In genomic region chr19:18291590-18292459, GRCh38 we compare ENCODE assay signal across 1 cellular context.
TF ChIP-seq lines count a peak whose summit lies in the region.

No MANE protein-coding gene starts in this region.

TF ChIP-seq in HepG2, 621 proteins besides CTCF, POLR2A, EP300 and RAD21 (continued from another document and continues in another):
- TF ChIP-seq SOX13 (IDR thresholded peaks at IDR 0.05) (no peak), SOX13 (CRISPR knock-in tag; conservative IDR thresholded peaks at IDR 0.05 in 1 of 2, IDR thresholded peaks at IDR 0.05 in 1 of 2) (peak in 1 of 2 experiments; percentile 41; a peak in 2 of 4 replicates), ZNF350 (CRISPR knock-in tag; IDR thresholded peaks at IDR 0.05; ENCODE audit: borderline replicate concordance, low read depth) (no peak), TEAD2 (CRISPR knock-in tag; IDR thresholded peaks at IDR 0.05) (no peak), ZBTB7B (CRISPR knock-in tag; IDR thresholded peaks at IDR 0.05) (peak; percentile 71; the same call in 1 of the 2 replicates), GABPB1 (CRISPR knock-in tag; IDR thresholded peaks at IDR 0.05) (peak; percentile 77; the same call in 1 of the 2 replicates), HDAC6 (IDR thresholded peaks at IDR 0.05; ENCODE audit: low read depth, low read length) (no peak), XRCC5 (optimal IDR thresholded peaks at IDR 0.05; ENCODE audit: low read length) (peak; percentile 32), TRIM24 (CRISPR knock-in tag; IDR thresholded peaks at IDR 0.05) (no peak), DNMT1 (CRISPR knock-in tag; IDR thresholded peaks at IDR 0.05) (no peak), MED1 (CRISPR knock-in tag; IDR thresholded peaks at IDR 0.05) (peak; percentile 17; the same call in 1 of the 2 replicates), STAG1 (CRISPR knock-in tag; IDR thresholded peaks at IDR 0.05) (no peak), ZBTB46 (CRISPR knock-in tag; IDR thresholded peaks at IDR 0.05; ENCODE audit: borderline replicate concordance) (no peak), IRF1 (CRISPR knock-in tag; IDR thresholded peaks at IDR 0.05; ENCODE audit: low read depth) (no peak), DMAP1 (CRISPR knock-in tag; IDR thresholded peaks at IDR 0.05) (0 out of 2 replicates have a peak, but pooled peaks have one; percentile 40), PBX2 (CRISPR knock-in tag; IDR thresholded peaks at IDR 0.05) (no peak), ZNF563 (CRISPR knock-in tag; IDR thresholded peaks at IDR 0.05) (peak; percentile 73), ZNF280D (CRISPR knock-in tag; IDR thresholded peaks at IDR 0.05) (0 out of 2 replicates have a peak, but pooled peaks have one; percentile 53), DRAP1 (CRISPR knock-in tag; IDR thresholded peaks at IDR 0.05) (peak; percentile 27; the same call in 1 of the 2 replicates), ARID3A (IDR thresholded peaks at IDR 0.05; ENCODE audit: low read depth, low read length) (no peak), SOX6 (IDR thresholded peaks at IDR 0.05) (no peak), SOX6 (CRISPR knock-in tag; IDR thresholded peaks at IDR 0.05) (peak; percentile 48; the same call in 1 of the 2 replicates), HNF1A (IDR thresholded peaks at IDR 0.05; ENCODE audit: low read depth) (no peak), HNF1A (CRISPR knock-in tag; IDR thresholded peaks at IDR 0.05; ENCODE audit: borderline replicate concordance) (no peak; the same call in 1 of the 2 replicates), ZNF281 (CRISPR knock-in tag; IDR thresholded peaks at IDR 0.05; ENCODE audit: borderline replicate concordance) (peak; percentile 73; the same call in 1 of the 2 replicates), BCLAF1 (IDR thresholded peaks at IDR 0.05) (no peak), KDM4B (CRISPR knock-in tag; IDR thresholded peaks at IDR 0.05) (no peak), ZNF446 (CRISPR knock-in tag; IDR thresholded peaks at IDR 0.05) (no peak), HMGXB4 (CRISPR knock-in tag; IDR thresholded peaks at IDR 0.05; ENCODE audit: borderline replicate concordance in 1 of 2, low read depth in 1 of 2) (peak; percentile 66 to 70), MAFK (conservative IDR thresholded peaks at IDR 0.05 in 1 of 2, IDR thresholded peaks at IDR 0.05 in 1 of 2; ENCODE audit: low read length in 2 of 2) (no peak), ZNF780A (CRISPR knock-in tag; IDR thresholded peaks at IDR 0.05) (no peak), PRPF4 (IDR thresholded peaks at IDR 0.05; ENCODE audit: low read depth, low read length, poor library complexity, severe bottlenecking) (no peak), SIX1 (CRISPR knock-in tag; IDR thresholded peaks at IDR 0.05; ENCODE audit: borderline replicate concordance) (no peak), SMARCC2 (IDR thresholded peaks at IDR 0.05) (no peak), ZNF326 (CRISPR knock-in tag; IDR thresholded peaks at IDR 0.05; ENCODE audit: borderline replicate concordance) (no peak)
